Comparison of ENCODE assay signal across 8 cellular contexts in the genomic region with DNA sequence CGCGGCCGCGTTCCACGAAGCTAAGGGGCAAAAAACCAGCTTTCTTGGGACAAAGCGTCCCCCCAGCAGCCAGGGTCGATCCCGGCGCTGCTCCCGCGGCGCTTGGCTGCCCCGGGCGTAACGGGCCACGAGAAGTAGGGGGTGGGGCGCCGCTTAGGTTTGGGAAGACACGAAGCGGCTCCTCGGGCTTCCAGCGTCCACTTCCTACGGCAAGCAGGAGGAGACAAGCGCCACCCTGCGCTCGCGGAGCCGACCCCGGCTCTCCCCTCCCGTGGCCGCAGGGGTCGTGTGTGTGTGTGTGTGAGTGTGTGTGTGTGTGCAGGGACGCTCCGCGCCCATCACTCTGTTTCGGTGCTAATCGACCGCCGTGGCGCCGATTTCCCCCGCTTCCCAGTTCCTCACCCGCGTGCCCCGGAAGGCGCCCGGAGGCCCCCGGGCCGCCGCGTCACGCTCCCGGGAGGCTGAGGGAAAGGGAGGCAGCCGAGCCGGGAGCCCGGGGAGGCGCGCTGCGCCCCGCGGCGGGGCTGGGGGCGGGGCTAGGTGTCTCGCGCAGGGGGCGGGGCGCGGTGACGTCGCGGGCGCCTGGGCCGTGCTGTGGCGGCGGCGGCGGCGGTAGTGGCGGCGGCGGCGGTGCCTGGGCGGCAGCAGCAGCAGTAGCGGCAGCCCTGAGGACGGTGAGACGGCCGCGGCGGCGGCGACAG. TPM values are rescaled to one million over a fixed set of nuclear protein-coding genes. Genes with fewer than 3 reads are reported as not detected.
DNase-seq lines count a peak whose midpoint lies in the region; ATAC-seq and TF ChIP-seq lines count a peak whose summit lies in the region.

A gene (plus strand): TSS at position 575 of the 701 bp plus-strand sequence. CDS start 36,681 bp downstream, outside the sequence.

- H3K4me3 ChIP-seq in right atrium auricular region (peak within 1 kb of the TSS; percentile 89 to 97), urinary bladder (ENCODE audit: low read depth, low read length) (peak within 1 kb of the TSS; percentile 99)

- H3K27ac Mint-ChIP-seq in T-helper 2 cell treated with Interferon-gamma antibody and Interleukin-4, amounts not matched to agents 5 μg/mL and 100 μg/mL, for 36 hours = peak within 1 kb of the TSS; percentile 97

- H3K4me1 Mint-ChIP-seq in T-helper 2 cell treated with Interferon-gamma antibody and Interleukin-4, amounts not matched to agents 5 μg/mL and 100 μg/mL, for 36 hours (ENCODE audit: low read depth) = peaks cover 37% of the 10 kb centered on the region

- H3K4me3 Mint-ChIP-seq in T-helper 2 cell treated with Interferon-gamma antibody and Interleukin-4, amounts not matched to agents 5 μg/mL and 100 μg/mL, for 36 hours = peak within 1 kb of the TSS; percentile 95

- no peaks in the 10 kb centered on the region for H3K27me3 ChIP-seq in right atrium auricular region

- TF ChIP-seq CTCF in right atrium auricular region (IDR thresholded peaks at IDR 0.05) = peak in 1 of 2 donors; percentile 31

- no peaks in the 10 kb centered on the region for H3K9me3 Mint-ChIP-seq in T-helper 2 cell treated with Interferon-gamma antibody and Interleukin-4, amounts not matched to agents 5 μg/mL and 100 μg/mL, for 36 hours

- no peaks in the 10 kb centered on the region for H3K36me3 Mint-ChIP-seq in T-helper 2 cell treated with Interferon-gamma antibody and Interleukin-4, amounts not matched to agents 5 μg/mL and 100 μg/mL, for 36 hours (ENCODE audit: low read depth)

- H3K36me3 ChIP-seq in right atrium auricular region = no peaks in the 10 kb centered on the region
- H3K36me3 ChIP-seq in urinary bladder (ENCODE audit: insufficient read depth) = no peaks in the 10 kb centered on the region

- H3K4me1 ChIP-seq in right atrium auricular region (peaks cover 0 to 39% of the 10 kb centered on the region in 2 donors), urinary bladder (ENCODE audit: insufficient read depth) (no peaks in the 10 kb centered on the region)

- DNase-seq in NCI-H128 (lab: John Stamatoyannopoulos, UW; ENCODE audit: unreplicated experiment) = peak; percentile 76
- DNase-seq in T-helper 2 cell treated with Interferon-gamma antibody and Interleukin-4, amounts not matched to agents 5 μg/mL and 100 μg/mL, for 36 hours (ENCODE audit: low spot score) = peak; percentile 85
- peak; percentile 37 to 95 (median 85) for DNase-seq in anterior cingulate cortex (lab: John Stamatoyannopoulos, UW)
- peak; percentile 85 for DNase-seq in right atrium auricular region (ENCODE audit: low spot score)
- peak; percentile 71 for DNase-seq in pulmonary artery endothelial cell (ENCODE audit: low read depth, low spot score)

- peak within 1 kb of the TSS; percentile 95 to 99 for H3K27ac ChIP-seq in right atrium auricular region
- H3K27ac ChIP-seq in urinary bladder (ENCODE audit: low read depth) = peak within 1 kb of the TSS; percentile 95

- H3K27me3 Mint-ChIP-seq in T-helper 2 cell treated with Interferon-gamma antibody and Interleukin-4, amounts not matched to agents 5 μg/mL and 100 μg/mL, for 36 hours (ENCODE audit: low read depth) = peaks cover 5% of the 10 kb centered on the region

- H3K9me3 ChIP-seq in right atrium auricular region = no peaks in the 10 kb centered on the region

- ATAC-seq in HG02610 (IDR thresholded peaks at IDR 0.05; ENCODE audit: unreplicated experiment) = peak; percentile 85

- peak; percentile 24 for TF ChIP-seq POLR2A in GM10847 (IDR thresholded peaks at IDR 0.05; ENCODE audit: extremely low read depth, insufficient read length)

- WGBS in urinary bladder = under 1% methylated on average over 89 of the region's 91 CpGs

RNA-seq across cellular contexts. Expression of the gene that starts here (rescaled TPM):
- total RNA-seq in right atrium auricular region (10 to 100 TPM; 40.3 to 43.0 TPM), pulmonary artery endothelial cell (24.1 and 34.3 TPM in 2 replicates), urinary bladder (76.7 TPM)
- 26.6 TPM for polyA plus RNA-seq in urinary bladder

Comparison
In these comparisons a context has a peak if more than half of its experiments do, and no peak if none do; other contexts are left out.
1. Peak in every context shown above with its lines: DNase-seq, ATAC-seq, H3K4me3 ChIP-seq and H3K27ac ChIP-seq.